9 cellular contexts compared by ENCODE assay signal in genomic region chr15:73127302-73127936, GRCh38.
DNase-seq lines count a peak whose midpoint lies in the region; ATAC-seq and TF ChIP-seq lines count a peak whose summit lies in the region.
"Had no signal": no experiment of that assay in that cellular context is flagged by ENCODE, and none has a peak within 500 bp of the region (broad histone marks: within the 10 kb centered on the region; RNA-seq: fewer than 3 reads in every experiment).

No MANE protein-coding gene starts in this region.

- H3K4me3 Mint-ChIP-seq in activated T-helper 2 cell treated with anti-CD3 and anti-CD28 coated beads, Interferon-gamma antibody, Interleukin-2, Interleukin-4, amounts not matched to agents 10 μg/mL and 5 μg/mL and 100 μg/mL, durations not matched to agents 14 hours and 24 hours and 36 hours (ENCODE audit: low read depth): no peak overlapping the region
- H3K4me3 Mint-ChIP-seq: naive B cell had no signal

- no peaks in the 10 kb centered on the region for H3K36me3 Mint-ChIP-seq in activated T-helper 2 cell treated with anti-CD3 and anti-CD28 coated beads, Interferon-gamma antibody, Interleukin-2, Interleukin-4, amounts not matched to agents 10 μg/mL and 5 μg/mL and 100 μg/mL, durations not matched to agents 14 hours and 24 hours and 36 hours (ENCODE audit: low read depth)
- H3K36me3 Mint-ChIP-seq: naive B cell had no signal

- intact Hi-C loops in activated T-helper 2 cell treated with anti-CD3 and anti-CD28 coated beads, Interferon-gamma antibody, Interleukin-2, Interleukin-4, amounts not matched to agents 10 μg/mL and 5 μg/mL and 100 μg/mL, durations not matched to agents 14 hours and 24 hours and 36 hours (cut with micrococcal nuclease): loop anchor here (2.0 to 10.0 kb wide), 2 partner anchors 13 to 117 kb away; no protein-coding TSS in a partner anchor

- peak overlapping the region; percentile 26 for H3K27ac Mint-ChIP-seq in activated T-helper 2 cell treated with anti-CD3 and anti-CD28 coated beads, Interferon-gamma antibody, Interleukin-2, Interleukin-4, amounts not matched to agents 10 μg/mL and 5 μg/mL and 100 μg/mL, durations not matched to agents 14 hours and 24 hours and 36 hours
- H3K27ac Mint-ChIP-seq: naive B cell had no signal

- H3K4me1 Mint-ChIP-seq in activated T-helper 2 cell treated with anti-CD3 and anti-CD28 coated beads, Interferon-gamma antibody, Interleukin-2, Interleukin-4, amounts not matched to agents 10 μg/mL and 5 μg/mL and 100 μg/mL, durations not matched to agents 14 hours and 24 hours and 36 hours (ENCODE audit: low read depth): peaks cover 19% of the 10 kb centered on the region
- H3K4me1 Mint-ChIP-seq: naive B cell had no signal

- DNase-seq in AG09319 (ENCODE audit: extremely low read depth, low read depth): no peak
- DNase-seq in GM04503 (ENCODE audit: low read depth): peak; percentile 3
- DNase-seq in LoVo (ENCODE audit: low spot score): peak; percentile 24
- no peak for DNase-seq in activated T-helper 2 cell treated with anti-CD3 and anti-CD28 coated beads, Interferon-gamma antibody, Interleukin-2, Interleukin-4, amounts not matched to agents 10 μg/mL and 5 μg/mL and 100 μg/mL, durations not matched to agents 14 hours and 24 hours and 36 hours (ENCODE audit: low spot score)
- peak; percentile 33 for DNase-seq in iPS DF 19.7 (ENCODE audit: low read depth, low spot score)
- DNase-seq in superior temporal gyrus (ENCODE audit: extremely low spot score): peak; percentile 53
- DNase-seq in NCI-H2196 (lab: John Stamatoyannopoulos, UW; ENCODE audit: unreplicated experiment): no peak
- DNase-seq: naive B cell had no signal

- TF ChIP-seq CTCF in AG09319 (IDR thresholded peaks at IDR 0.05; ENCODE audit: low read depth, low read length): peak; percentile 82

- H3K9me3 Mint-ChIP-seq in activated T-helper 2 cell treated with anti-CD3 and anti-CD28 coated beads, Interferon-gamma antibody, Interleukin-2, Interleukin-4, amounts not matched to agents 10 μg/mL and 5 μg/mL and 100 μg/mL, durations not matched to agents 14 hours and 24 hours and 36 hours: no peaks in the 10 kb centered on the region
- H3K9me3 Mint-ChIP-seq: naive B cell had no signal

- ATAC-seq in HG03439 (IDR thresholded peaks at IDR 0.05; ENCODE audit: unreplicated experiment): no peak

- no peaks in the 10 kb centered on the region for H3K27me3 Mint-ChIP-seq in activated T-helper 2 cell treated with anti-CD3 and anti-CD28 coated beads, Interferon-gamma antibody, Interleukin-2, Interleukin-4, amounts not matched to agents 10 μg/mL and 5 μg/mL and 100 μg/mL, durations not matched to agents 14 hours and 24 hours and 36 hours (ENCODE audit: low read depth)

Comparison
In these comparisons a context has a peak if more than half of its experiments do, and no peak if none do; other contexts are left out.
1. DNase-seq: peak in GM04503 (single experiment), LoVo (single experiment), iPS DF 19.7 (single experiment) and superior temporal gyrus (single experiment); none in AG09319 (single experiment), activated T-helper 2 cell treated with anti-CD3 and anti-CD28 coated beads, Interferon-gamma antibody, Interleukin-2, Interleukin-4, amounts not matched to agents 10 μg/mL and 5 μg/mL and 100 μg/mL, durations not matched to agents 14 hours and 24 hours and 36 hours (single experiment) and NCI-H2196 (single experiment).